In genomic region chr15:89139613-89140499, GRCh38 we compare ENCODE assay signal across 1 cellular context.
A peak's percentile ranks its signal among the peaks of the same experiment; 100 is the strongest.
TF ChIP-seq lines count a peak whose summit lies in the region.

No MANE protein-coding gene starts in this region.

TF ChIP-seq in HepG2, 621 proteins besides CTCF, POLR2A, EP300 and RAD21 (continued from another document and continues in another):
- TF ChIP-seq ZNF180 (CRISPR knock-in tag; IDR thresholded peaks at IDR 0.05; ENCODE audit: borderline replicate concordance, low read depth) (no peak), CEBPB (IDR thresholded peaks at IDR 0.05; ENCODE audit: borderline replicate concordance, low read depth, low read length) (no peak), RAD51 (IDR thresholded peaks at IDR 0.05; ENCODE audit: borderline replicate concordance) (no peak), MED1 (CRISPR knock-in tag; IDR thresholded peaks at IDR 0.05) (peak; percentile 54; the same call in 1 of the 2 replicates), ARID4A (CRISPR knock-in tag; IDR thresholded peaks at IDR 0.05; ENCODE audit: borderline replicate concordance) (peak; percentile 34; the same call in 1 of the 2 replicates), ZNF672 (CRISPR knock-in tag; IDR thresholded peaks at IDR 0.05) (no peak), ZNF30 (CRISPR knock-in tag; IDR thresholded peaks at IDR 0.05) (0 out of 2 replicates have a peak, but pooled peaks have one; percentile 38), ARHGAP35 (CRISPR knock-in tag; IDR thresholded peaks at IDR 0.05; ENCODE audit: borderline replicate concordance) (no peak), ZNF121 (CRISPR knock-in tag; IDR thresholded peaks at IDR 0.05) (0 out of 2 replicates have a peak, but pooled peaks have one; percentile 13), ZNF766 (CRISPR knock-in tag; IDR thresholded peaks at IDR 0.05; ENCODE audit: borderline replicate concordance) (peak; percentile 74; the same call in 1 of the 2 replicates), SOX6 (IDR thresholded peaks at IDR 0.05) (no peak), SOX6 (CRISPR knock-in tag; IDR thresholded peaks at IDR 0.05) (peak; percentile 46; the same call in 1 of the 2 replicates), ETV6 (CRISPR knock-in tag; conservative IDR thresholded peaks at IDR 0.05) (no peak), MIXL1 (CRISPR knock-in tag; IDR thresholded peaks at IDR 0.05) (no peak), ZNF24 (IDR thresholded peaks at IDR 0.05) (no peak), UBTF (CRISPR knock-in tag; IDR thresholded peaks at IDR 0.05) (no peak; the same call in 1 of the 2 replicates), ZNF383 (CRISPR knock-in tag; IDR thresholded peaks at IDR 0.05; ENCODE audit: borderline replicate concordance) (no peak), FOXK1 (CRISPR knock-in tag; IDR thresholded peaks at IDR 0.05; ENCODE audit: borderline replicate concordance, low read depth) (peak; percentile 51; the same call in 1 of the 2 replicates), U2AF2 (IDR thresholded peaks at IDR 0.05; ENCODE audit: low read depth, low read length) (no peak), LRRFIP1 (CRISPR knock-in tag; conservative IDR thresholded peaks at IDR 0.05) (no peak), MEIS2 (CRISPR knock-in tag; IDR thresholded peaks at IDR 0.05) (no peak), SRSF9 (IDR thresholded peaks at IDR 0.05; ENCODE audit: borderline replicate concordance, insufficient read depth, low read depth, low read length, poor library complexity, severe bottlenecking) (no peak), TEAD2 (CRISPR knock-in tag; IDR thresholded peaks at IDR 0.05) (no peak), FOXP4 (CRISPR knock-in tag; IDR thresholded peaks at IDR 0.05) (peak; percentile 46; the same call in 1 of the 2 replicates), SKI (IDR thresholded peaks at IDR 0.05; ENCODE audit: partially characterized antibody) (peak; percentile 15), KDM4B (CRISPR knock-in tag; IDR thresholded peaks at IDR 0.05) (peak; percentile 45; the same call in 1 of the 2 replicates), ZNF251 (CRISPR knock-in tag; IDR thresholded peaks at IDR 0.05) (no peak), XRCC5 (optimal IDR thresholded peaks at IDR 0.05; ENCODE audit: low read length) (peak; percentile 23), SALL1 (CRISPR knock-in tag; IDR thresholded peaks at IDR 0.05) (peak; percentile 72), ZFY (CRISPR knock-in tag; IDR thresholded peaks at IDR 0.05) (0 out of 2 replicates have a peak, but pooled peaks have one; percentile 17), PAX8 (CRISPR knock-in tag; IDR thresholded peaks at IDR 0.05; ENCODE audit: borderline replicate concordance) (no peak), ZSCAN5A (CRISPR knock-in tag; IDR thresholded peaks at IDR 0.05; ENCODE audit: borderline replicate concordance) (no peak), HDAC2 (CRISPR knock-in tag; IDR thresholded peaks at IDR 0.05) (no peak; the same call in 1 of the 2 replicates), HOXA3 (CRISPR knock-in tag; IDR thresholded peaks at IDR 0.05) (0 out of 2 replicates have a peak, but pooled peaks have one; percentile 39), TGIF2 (CRISPR knock-in tag; IDR thresholded peaks at IDR 0.05) (no peak), CSRNP2 (CRISPR knock-in tag; conservative IDR thresholded peaks at IDR 0.05; ENCODE audit: low read depth) (no peak), TARDBP (CRISPR knock-in tag; IDR thresholded peaks at IDR 0.05) (0 out of 2 replicates have a peak, but pooled peaks have one; percentile 18), IKZF5 (CRISPR knock-in tag; IDR thresholded peaks at IDR 0.05) (peak; percentile 28; the same call in 1 of the 2 replicates), RERE (CRISPR knock-in tag; IDR thresholded peaks at IDR 0.05; ENCODE audit: low read depth) (0 out of 2 replicates have a peak, but pooled peaks have one; percentile 20), BRD4 (CRISPR knock-in tag; IDR thresholded peaks at IDR 0.05) (peak; percentile 47; the same call in 1 of the 2 replicates)
